13 cellular contexts compared by ENCODE assay signal in genomic region chr10:43390333-43390732, GRCh38. TPM values are rescaled to one million over a fixed set of nuclear protein-coding genes. Genes with fewer than 3 reads are reported as not detected.
DNase-seq lines count a peak whose midpoint lies in the region; FAIRE-seq and TF ChIP-seq lines count a peak whose summit lies in the region.
"Had no signal": no experiment of that assay in that cellular context is flagged by ENCODE, and none has a peak within 500 bp of the region (broad histone marks: within the 10 kb centered on the region; RNA-seq: fewer than 3 reads in every experiment).

No MANE protein-coding gene starts in this region.

- H3K9ac ChIP-seq in astrocyte (ENCODE audit: low read length): peak overlapping the region; percentile 15

- POLR2A ChIA-PET in CD8-positive, alpha-beta memory T cell (lab: Charles Lee): interaction anchor here (1.0 kb wide), 1 partner anchor 11 kb away, joined by 3 read pairs; no protein-coding TSS in a partner anchor
- POLR2A ChIA-PET in A673 (lab: Charles Lee; ENCODE audit: low non-redundant PET): interaction anchor here (0.8 kb wide), 1 partner anchor 54 kb away, joined by 3 read pairs; no protein-coding TSS in a partner anchor

- no peak for FAIRE-seq in astrocyte (lab: Jason Lieb, UNC)
- FAIRE-seq: endothelial cell of umbilical vein had no signal

- H3K4me1 ChIP-seq in CD8-positive, alpha-beta memory T cell (ENCODE audit: insufficient read depth, low read length): peaks cover 63% of the 10 kb centered on the region
- peaks cover 2% of the 10 kb centered on the region for H3K4me1 ChIP-seq in astrocyte (ENCODE audit: insufficient read depth, low read length)
- H3K4me1 ChIP-seq in A673 (ENCODE audit: insufficient read depth, low read length, poor library complexity, severe bottlenecking): peaks cover 6% of the 10 kb centered on the region

- no TSS peak for BruUV-seq in A673 (replicated peaks; lab: Mats Ljungman, UMichigan)

- intact Hi-C loops in A673 (cut with micrococcal nuclease; ENCODE audit: unreplicated experiment): no loop called here

- H3K4me2 ChIP-seq in astrocyte (ENCODE audit: low read length): no peak overlapping the region

- CTCF ChIA-PET in CD8-positive, alpha-beta memory T cell (lab: Charles Lee): interaction anchor here (0.7 to 2.0 kb wide), 10 partner anchors 8 to 97 kb away, joined by 3 to 5 read pairs (median 4); partner anchors contain the start of gene HNRNPF
- CTCF ChIA-PET in A673 (lab: Charles Lee): no interaction called here

- H4K20me1 ChIP-seq in astrocyte (ENCODE audit: insufficient read depth, low read length): peaks cover 94% of the 10 kb centered on the region

- no peak overlapping the region for H2AFZ ChIP-seq in astrocyte (ENCODE audit: low read depth, low read length)

- no peak for TF ChIP-seq CTCF in HFFc6 (IDR thresholded peaks at IDR 0.05)
- no peak for TF ChIP-seq CTCF in astrocyte (IDR thresholded peaks at IDR 0.05; ENCODE audit: insufficient read depth, low read depth, low read length)
- TF ChIP-seq CTCF in nephron (IDR thresholded peaks at IDR 0.05; ENCODE audit: unreplicated experiment in 3 of 3): no peak
- TF ChIP-seq CTCF in A673 (conservative IDR thresholded peaks at IDR 0.05; ENCODE audit: low read depth, low read length): no peak

- H3K79me2 ChIP-seq in astrocyte (ENCODE audit: insufficient read depth, low read length): peaks cover 74% of the 10 kb centered on the region

- DNase-seq in CD8-positive, alpha-beta memory T cell: no peak
- DNase-seq in HFFc6 (no peak), astrocyte (ENCODE audit: low read depth) (no peak), NCI-H526 (lab: John Stamatoyannopoulos, UW) (no peak), superior temporal gyrus (ENCODE audit: extremely low spot score) (no peak), A673 (ENCODE audit: low spot score) (no peak)
- DNase-seq: NCI-H1436 treated with DMSO at 0.1 percent for 48 hours, NCI-H524 treated with DMSO at 0.1 percent for 48 hours, RPMI8226, T1000 had no signal

- peak overlapping the region; percentile 52 to 98 (median 86) for H3K27ac Mint-ChIP-seq in CD8-positive, alpha-beta memory T cell
- H3K27ac Mint-ChIP-seq in HFFc6: peak overlapping the region; percentile 29
- no peak overlapping the region for H3K27ac Mint-ChIP-seq in astrocyte (ENCODE audit: unreplicated experiment)
- peak overlapping the region in 2 of 3 experiments; percentile 4 to 6 for H3K27ac Mint-ChIP-seq in nephron

- H3K36me3 Mint-ChIP-seq in CD8-positive, alpha-beta memory T cell: peaks cover 16 to 94% (median 40%) of the 10 kb centered on the region in 3 donors
- H3K36me3 Mint-ChIP-seq in HFFc6 (ENCODE audit: low read depth) (peaks cover 56% of the 10 kb centered on the region), astrocyte (ENCODE audit: low read depth, unreplicated experiment) (peaks cover 23% of the 10 kb centered on the region), nephron (ENCODE audit: low read depth) (peaks cover 81% of the 10 kb centered on the region)

- no peak overlapping the region for H3K4me3 ChIP-seq in CD8-positive, alpha-beta memory T cell (ENCODE audit: low read length)
- no peak overlapping the region for H3K4me3 ChIP-seq in astrocyte (ENCODE audit: insufficient read depth, low read depth, low read length)
- no peak overlapping the region for H3K4me3 ChIP-seq in A673 (ENCODE audit: low read depth, low read length, poor library complexity, severe bottlenecking)

- H3K4me3 Mint-ChIP-seq in CD8-positive, alpha-beta memory T cell: no peak overlapping the region
- H3K4me3 Mint-ChIP-seq in HFFc6 (no peak overlapping the region), astrocyte (ENCODE audit: unreplicated experiment) (no peak overlapping the region), nephron (no peak overlapping the region)

- peaks cover 65 to 91% (median 88%) of the 10 kb centered on the region in 3 donors for H3K4me1 Mint-ChIP-seq in CD8-positive, alpha-beta memory T cell
- H3K4me1 Mint-ChIP-seq in HFFc6 (ENCODE audit: low read depth): peaks cover 47% of the 10 kb centered on the region
- peaks cover 14% of the 10 kb centered on the region for H3K4me1 Mint-ChIP-seq in astrocyte (ENCODE audit: low read depth, unreplicated experiment)
- H3K4me1 Mint-ChIP-seq in nephron: peaks cover 29% of the 10 kb centered on the region

- H3K36me3 ChIP-seq in CD8-positive, alpha-beta memory T cell (ENCODE audit: insufficient read depth, low read length): peaks cover 73% of the 10 kb centered on the region
- H3K36me3 ChIP-seq in astrocyte (ENCODE audit: insufficient read depth, low read length): peaks cover 62% of the 10 kb centered on the region
- peaks cover 100% of the 10 kb centered on the region for H3K36me3 ChIP-seq in A673 (ENCODE audit: insufficient read depth, low read length, poor library complexity, severe bottlenecking)

- H3K27me3 ChIP-seq in CD8-positive, alpha-beta memory T cell (ENCODE audit: insufficient read depth, low read length, poor library complexity, severe bottlenecking): no peaks in the 10 kb centered on the region
- no peaks in the 10 kb centered on the region for H3K27me3 ChIP-seq in astrocyte (ENCODE audit: insufficient read depth, low read length)
- no peaks in the 10 kb centered on the region for H3K27me3 ChIP-seq in A673 (replicated peaks; ENCODE audit: insufficient read depth, low read depth, low read length, poor library complexity)

- H3K27ac ChIP-seq in CD8-positive, alpha-beta memory T cell (ENCODE audit: low read depth, low read length): no peak overlapping the region
- H3K27ac ChIP-seq in astrocyte (ENCODE audit: low read depth, low read length) (no peak overlapping the region), A673 (ENCODE audit: low read depth, low read length, poor library complexity, severe bottlenecking) (no peak overlapping the region)

- H3K27me3 Mint-ChIP-seq in CD8-positive, alpha-beta memory T cell: peaks cover 0 to 3% of the 10 kb centered on the region in 2 donors
- H3K27me3 Mint-ChIP-seq in HFFc6 (ENCODE audit: insufficient read depth) (no peaks in the 10 kb centered on the region; the same call in 1 of the 2 replicates), astrocyte (ENCODE audit: low read depth, unreplicated experiment) (no peaks in the 10 kb centered on the region), nephron (ENCODE audit: low read depth) (no peaks in the 10 kb centered on the region)

- no peaks in the 10 kb centered on the region for H3K9me3 Mint-ChIP-seq in CD8-positive, alpha-beta memory T cell
- H3K9me3 Mint-ChIP-seq in HFFc6: no peaks in the 10 kb centered on the region
- no peaks in the 10 kb centered on the region for H3K9me3 Mint-ChIP-seq in astrocyte (ENCODE audit: unreplicated experiment)
- no peaks in the 10 kb centered on the region for H3K9me3 Mint-ChIP-seq in nephron

- H3K9me3 ChIP-seq in CD8-positive, alpha-beta memory T cell (ENCODE audit: low read length): no peaks in the 10 kb centered on the region
- no peaks in the 10 kb centered on the region for H3K9me3 ChIP-seq in astrocyte (ENCODE audit: insufficient read depth, low read depth, low read length)
- H3K9me3 ChIP-seq in A673 (ENCODE audit: low read depth, low read length, poor library complexity, severe bottlenecking): no peaks in the 10 kb centered on the region

RNA-seq across cellular contexts. Expression of gene HNRNPF, which starts 18.7 kb away (rescaled TPM):
- 100 to 1,000 TPM; 562 to 566 TPM for total RNA-seq in CD8-positive, alpha-beta memory T cell
- 261 TPM for polyA plus RNA-seq in CD8-positive, alpha-beta memory T cell
- 100 to 1,000 TPM; 133 to 164 (median 159) TPM for total RNA-seq in HFFc6 (2021; fragmentation: NEBNext Ultra II Directional; extraction: Animal tissue kit (Norgen Biotek cat#: 25700))
- total RNA-seq in astrocyte: 143 and 151 TPM in 2 replicates
- total RNA-seq in A673 (2021): 265 and 277 TPM in 2 replicates

RNA-seq across cellular contexts. Expression of gene FXYD4, which starts 18.9 kb away (rescaled TPM):
- not detected for total RNA-seq in CD8-positive, alpha-beta memory T cell
- not detected for polyA plus RNA-seq in CD8-positive, alpha-beta memory T cell
- total RNA-seq in HFFc6 (2021; fragmentation: NEBNext Ultra II Directional; extraction: Animal tissue kit (Norgen Biotek cat#: 25700)): not detected
- not detected in 2 replicates for total RNA-seq in astrocyte
- total RNA-seq in A673 (2021): not detected in 2 replicates
- total RNA-seq: endothelial cell of umbilical vein, kidney epithelial cell had no signal
- polyA plus RNA-seq: endothelial cell of umbilical vein had no signal

RNA-seq across cellular contexts. Expression of gene ZNF487, which starts 46.6 kb away (rescaled TPM):
- total RNA-seq in CD8-positive, alpha-beta memory T cell: 1 to 10 TPM; 1.5 to 4.2 TPM
- polyA plus RNA-seq in CD8-positive, alpha-beta memory T cell: 7.9 TPM
- 1 to 10 TPM; 1.6 to 4.2 (median 2.5) TPM for total RNA-seq in HFFc6 (2021; fragmentation: NEBNext Ultra II Directional; extraction: Animal tissue kit (Norgen Biotek cat#: 25700))
- total RNA-seq in astrocyte: 2.6 and 2.8 TPM in 2 replicates
- 1.3 and 2.8 TPM in 2 replicates for total RNA-seq in A673 (2021)
